Comparison of ENCODE assay signal across 16 cellular contexts in genomic region chr10:115295213-115295805, GRCh38.
A peak's percentile ranks its signal among the peaks of the same experiment; 100 is the strongest.
DNase-seq lines count a peak whose midpoint lies in the region; ATAC-seq and TF ChIP-seq lines count a peak whose summit lies in the region.
"Had no signal": no experiment of that assay in that cellular context is flagged by ENCODE, and none has a peak within 500 bp of the region (broad histone marks: within the 10 kb centered on the region; RNA-seq: fewer than 3 reads in every experiment).

No MANE protein-coding gene starts in this region.

- TF ChIP-seq POLR2A in spleen (IDR thresholded peaks at IDR 0.05): no peak

- H3K27ac ChIP-seq in left ventricle myocardium inferior (replicated peaks) (no peak overlapping the region), spleen (no peak overlapping the region)
- H3K27ac ChIP-seq: 22Rv1, A549, C4-2B had no signal

- no peaks in the 10 kb centered on the region for H3K4me1 ChIP-seq in left ventricle myocardium inferior
- no peaks in the 10 kb centered on the region for H3K4me1 ChIP-seq in spleen
- H3K4me1 ChIP-seq: A549, Caco-2, HAP-1 had no signal

- H3K27me3 ChIP-seq in left ventricle myocardium inferior (ENCODE audit: low read depth): no peaks in the 10 kb centered on the region
- H3K27me3 ChIP-seq in spleen (replicated peaks in 1 of 7): no peaks in the 10 kb centered on the region

- peaks cover 43% of the 10 kb centered on the region for H3K9me3 ChIP-seq in left ventricle myocardium inferior (replicated peaks)
- H3K9me3 ChIP-seq in spleen: peaks cover 0 to 40% (median 32%) of the 10 kb centered on the region in 8 donors
- H3K9me3 ChIP-seq: A549, Caco-2, HAP-1 had no signal

- TF ChIP-seq CTCF in left ventricle myocardium inferior (IDR thresholded peaks at IDR 0.05; ENCODE audit: borderline replicate concordance) (no peak), spleen (IDR thresholded peaks at IDR 0.05 in 8 of 11, conservative IDR thresholded peaks at IDR 0.05 in 3 of 11) (no peak)

- intact Hi-C loops in Right ventricle myocardium inferior (cut with DNase I): no loop called here
- intact Hi-C loops in left ventricle myocardium inferior (cut with micrococcal nuclease): no loop called here
- intact Hi-C loops in spleen (cut with DNase I; ENCODE audit: low total_unique reads): no loop called here

- peak; percentile 43 for DNase-seq in Right ventricle myocardium inferior (ENCODE audit: missing footprints)
- DNase-seq in left ventricle myocardium inferior: no peak
- DNase-seq in islet precursor cell: peak; percentile 85
- DNase-seq in spleen: peak; percentile 34
- no peak for DNase-seq in NCI-H1436 treated with DMSO at 0.1 percent for 48 hours (lab: John Stamatoyannopoulos, UW)
- no peak for DNase-seq in medulla oblongata (ENCODE audit: extremely low spot score)
- DNase-seq in NCI-H146 (lab: John Stamatoyannopoulos, UW): no peak
- DNase-seq: AML-193; Caco-2; CD4-positive, alpha-beta T cell; GDM1 had no signal

- no peak overlapping the region for H3K4me3 ChIP-seq in left ventricle myocardium inferior
- H3K4me3 ChIP-seq in spleen: no peak overlapping the region
- H3K4me3 ChIP-seq: A549, HAP-1 had no signal

- ATAC-seq in Right ventricle myocardium inferior: no peak
- ATAC-seq: A549, HepG2 had no signal

- no peaks in the 10 kb centered on the region for H3K36me3 ChIP-seq in left ventricle myocardium inferior
- H3K36me3 ChIP-seq in spleen: no peaks in the 10 kb centered on the region
- H3K36me3 ChIP-seq: HAP-1 had no signal

- 60 to 76% (median 63%) methylated on average over 1 to 5 of the region's 5 CpGs for WGBS in spleen, 5 donors

Comparison
In these comparisons a context has a peak if more than half of its experiments do, and no peak if none do; other contexts are left out.
1. DNase-seq: peak in Right ventricle myocardium inferior (single experiment), islet precursor cell (single experiment) and spleen (single experiment); none in left ventricle myocardium inferior (single experiment), NCI-H1436 treated with DMSO at 0.1 percent for 48 hours (single experiment), medulla oblongata (single experiment) and NCI-H146 (single experiment).